ENCODE assay signal across 18 cellular contexts in genomic region chr4:37605843-37606565, GRCh38.
DNase-seq lines count a peak whose midpoint lies in the region; ATAC-seq and TF ChIP-seq lines count a peak whose summit lies in the region.
"Had no signal": no experiment of that assay in that cellular context is flagged by ENCODE, and none has a peak within 500 bp of the region (broad histone marks: within the 10 kb centered on the region; RNA-seq: fewer than 3 reads in every experiment).

No MANE protein-coding gene starts in this region.

- intact Hi-C loops in dendritic cell treated with granulocyte-macrophage colony-stimulating factor and Interleukin-4, amounts not matched to agents 40 ng/mL and 50 ng/mL, for 4 days (cut with micrococcal nuclease) = loop anchor here (10.0 kb wide), 1 partner anchor 79 kb away; the partner anchor contains the start of gene RELL1
- intact Hi-C loops in activated CD4-positive, alpha-beta T cell treated with anti-CD3 and anti-CD28 coated beads, Interleukin-2, amount 10 ng/mL, durations not matched to agents 24 days and 14 days (cut with micrococcal nuclease) = no loop called here

- no peak overlapping the region for H3K4me3 Mint-ChIP-seq in activated naive CD8-positive, alpha-beta T cell treated with anti-CD3 and anti-CD28 coated beads, Interleukin-2, amount 10 ng/mL, durations not matched to agents 7 days and 5 days
- no peak overlapping the region for H3K4me3 Mint-ChIP-seq in activated naive CD8-positive, alpha-beta T cell treated with anti-CD3 and anti-CD28 coated beads, Interleukin-2, amount 50 U/mL, for 24 hours
- H3K4me3 Mint-ChIP-seq in dendritic cell treated with granulocyte-macrophage colony-stimulating factor and Interleukin-4, amounts not matched to agents 40 ng/mL and 50 ng/mL, for 4 days = no peak overlapping the region
- no peak overlapping the region for H3K4me3 Mint-ChIP-seq in stimulated activated effector memory CD8-positive, alpha-beta T cell treated with anti-CD3 and anti-CD28 coated beads, Interleukin-12 subunit alpha, Interleukin-12 subunit beta, amount 100 ng/mL, for 72 hours
- H3K4me3 Mint-ChIP-seq in activated CD4-positive, alpha-beta T cell treated with anti-CD3 and anti-CD28 coated beads, Interleukin-2, amount 10 ng/mL, durations not matched to agents 24 days and 14 days = no peak overlapping the region
- H3K4me3 Mint-ChIP-seq: CD8-positive, alpha-beta T cell had no signal

- no peaks in the 10 kb centered on the region for H3K9me3 Mint-ChIP-seq in activated naive CD8-positive, alpha-beta T cell treated with anti-CD3 and anti-CD28 coated beads, Interleukin-2, amount 10 ng/mL, durations not matched to agents 7 days and 5 days
- H3K9me3 Mint-ChIP-seq in activated naive CD8-positive, alpha-beta T cell treated with anti-CD3 and anti-CD28 coated beads, Interleukin-2, amount 50 U/mL, for 24 hours = no peaks in the 10 kb centered on the region
- peaks cover 10% of the 10 kb centered on the region for H3K9me3 Mint-ChIP-seq in dendritic cell treated with granulocyte-macrophage colony-stimulating factor and Interleukin-4, amounts not matched to agents 40 ng/mL and 50 ng/mL, for 4 days
- no peaks in the 10 kb centered on the region for H3K9me3 Mint-ChIP-seq in stimulated activated effector memory CD8-positive, alpha-beta T cell treated with anti-CD3 and anti-CD28 coated beads, Interleukin-12 subunit alpha, Interleukin-12 subunit beta, amount 100 ng/mL, for 72 hours
- H3K9me3 Mint-ChIP-seq in activated CD4-positive, alpha-beta T cell treated with anti-CD3 and anti-CD28 coated beads, Interleukin-2, amount 10 ng/mL, durations not matched to agents 24 days and 14 days = no peaks in the 10 kb centered on the region

- DNase-seq in activated naive CD8-positive, alpha-beta T cell treated with anti-CD3 and anti-CD28 coated beads, Interleukin-2, amount 10 ng/mL, durations not matched to agents 7 days and 5 days = no peak
- DNase-seq in activated naive CD8-positive, alpha-beta T cell treated with anti-CD3 and anti-CD28 coated beads, Interleukin-2, amount 50 U/mL, for 24 hours = no peak
- DNase-seq in stimulated activated effector memory CD8-positive, alpha-beta T cell treated with anti-CD3 and anti-CD28 coated beads, Interleukin-12 subunit alpha, Interleukin-12 subunit beta, amount 100 ng/mL, for 72 hours (ENCODE audit: low spot score in 2 of 2) = no peak
- DNase-seq in activated CD4-positive, alpha-beta T cell treated with anti-CD3 and anti-CD28 coated beads for 48 hours = no peak
- DNase-seq in activated CD4-positive, alpha-beta T cell treated with anti-CD3 and anti-CD28 coated beads, Interleukin-2, amount 10 ng/mL, durations not matched to agents 24 days and 14 days = no peak
- no peak for DNase-seq in NCI-H1436 treated with DMSO at 0.1 percent for 48 hours (lab: John Stamatoyannopoulos, UW)
- DNase-seq: ACHN; CD8-positive, alpha-beta T cell; COR-L47; DMS153; DMS79 treated with DMSO at 0.1 percent for 48 hours; GDM1; GM23248 had no signal

- ATAC-seq in activated naive CD8-positive, alpha-beta T cell treated with anti-CD3 and anti-CD28 coated beads, Interleukin-2, amount 10 ng/mL, durations not matched to agents 7 days and 5 days (ENCODE audit: low read depth) = peak; percentile 32
- no peak for ATAC-seq in activated naive CD8-positive, alpha-beta T cell treated with anti-CD3 and anti-CD28 coated beads, Interleukin-2, amount 50 U/mL, for 24 hours
- ATAC-seq in stimulated activated effector memory CD8-positive, alpha-beta T cell treated with anti-CD3 and anti-CD28 coated beads, Interleukin-12 subunit alpha, Interleukin-12 subunit beta, amount 100 ng/mL, for 72 hours = no peak
- ATAC-seq: CD8-positive, alpha-beta T cell; HCT116 had no signal

- H3K27ac Mint-ChIP-seq in activated naive CD8-positive, alpha-beta T cell treated with anti-CD3 and anti-CD28 coated beads, Interleukin-2, amount 10 ng/mL, durations not matched to agents 7 days and 5 days = no peak overlapping the region
- H3K27ac Mint-ChIP-seq in activated naive CD8-positive, alpha-beta T cell treated with anti-CD3 and anti-CD28 coated beads, Interleukin-2, amount 50 U/mL, for 24 hours = no peak overlapping the region
- peak overlapping the region; percentile 22 for H3K27ac Mint-ChIP-seq in dendritic cell treated with granulocyte-macrophage colony-stimulating factor and Interleukin-4, amounts not matched to agents 40 ng/mL and 50 ng/mL, for 4 days
- peak overlapping the region; percentile 83 for H3K27ac Mint-ChIP-seq in stimulated activated effector memory CD8-positive, alpha-beta T cell treated with anti-CD3 and anti-CD28 coated beads, Interleukin-12 subunit alpha, Interleukin-12 subunit beta, amount 100 ng/mL, for 72 hours
- H3K27ac Mint-ChIP-seq in activated CD4-positive, alpha-beta T cell treated with anti-CD3 and anti-CD28 coated beads, Interleukin-2, amount 10 ng/mL, durations not matched to agents 24 days and 14 days = no peak overlapping the region
- H3K27ac Mint-ChIP-seq: CD8-positive, alpha-beta T cell had no signal

- no peak overlapping the region for H3K4me3 ChIP-seq in HEK293 (ENCODE audit: low read depth, low read length)
- H3K4me3 ChIP-seq: BLaER1 treated with 17β-estradiol and CSF1 and Interleukin-3, amounts not matched to agents 10 nM and 100 nM; GM23248 had no signal

- H3K36me3 ChIP-seq in HEK293 (ENCODE audit: control insufficient read depth in 2 of 2, insufficient read depth in 1 of 2, low read length in 2 of 2) = no peaks in the 10 kb centered on the region

- CTCF ChIA-PET in HEK293 (lab: Yijun Ruan, JAX) = no interaction called here

- no peak overlapping the region for H3K27ac ChIP-seq in HEK293 (ENCODE audit: extremely low read depth, low read depth, low read length)
- H3K27ac ChIP-seq: BLaER1 treated with 17β-estradiol and CSF1 and Interleukin-3, amounts not matched to agents 10 nM and 100 nM; GM23248 had no signal

- TF ChIP-seq CTCF in HEK293 (tag by site-specific recombination; IDR thresholded peaks at IDR 0.05) = no peak

- POLR2A ChIA-PET in activated naive CD8-positive, alpha-beta T cell treated with anti-CD3 and anti-CD28 coated beads, Interleukin-2, amount 10 ng/mL, durations not matched to agents 7 days and 5 days (lab: Charles Lee) = no interaction called here
- POLR2A ChIA-PET in HEK293 (lab: Yijun Ruan, JAX) = no interaction called here

- peaks cover 20% of the 10 kb centered on the region for H3K4me1 Mint-ChIP-seq in activated naive CD8-positive, alpha-beta T cell treated with anti-CD3 and anti-CD28 coated beads, Interleukin-2, amount 10 ng/mL, durations not matched to agents 7 days and 5 days
- peaks cover 5% of the 10 kb centered on the region for H3K4me1 Mint-ChIP-seq in activated naive CD8-positive, alpha-beta T cell treated with anti-CD3 and anti-CD28 coated beads, Interleukin-2, amount 50 U/mL, for 24 hours
- H3K4me1 Mint-ChIP-seq in dendritic cell treated with granulocyte-macrophage colony-stimulating factor and Interleukin-4, amounts not matched to agents 40 ng/mL and 50 ng/mL, for 4 days (ENCODE audit: low read depth) = peaks cover 51% of the 10 kb centered on the region
- peaks cover 34% of the 10 kb centered on the region for H3K4me1 Mint-ChIP-seq in stimulated activated effector memory CD8-positive, alpha-beta T cell treated with anti-CD3 and anti-CD28 coated beads, Interleukin-12 subunit alpha, Interleukin-12 subunit beta, amount 100 ng/mL, for 72 hours
- peaks cover 14% of the 10 kb centered on the region for H3K4me1 Mint-ChIP-seq in activated CD4-positive, alpha-beta T cell treated with anti-CD3 and anti-CD28 coated beads, Interleukin-2, amount 10 ng/mL, durations not matched to agents 24 days and 14 days

- H3K4me1 ChIP-seq in HEK293 (ENCODE audit: control insufficient read depth, insufficient read depth, low read length) = no peaks in the 10 kb centered on the region

- no peaks in the 10 kb centered on the region for H3K9me3 ChIP-seq in HEK293 (ENCODE audit: control insufficient read depth, insufficient read depth, low read depth, low read length)

- H3K36me3 Mint-ChIP-seq in activated naive CD8-positive, alpha-beta T cell treated with anti-CD3 and anti-CD28 coated beads, Interleukin-2, amount 10 ng/mL, durations not matched to agents 7 days and 5 days = peaks cover 25% of the 10 kb centered on the region
- H3K36me3 Mint-ChIP-seq in activated naive CD8-positive, alpha-beta T cell treated with anti-CD3 and anti-CD28 coated beads, Interleukin-2, amount 50 U/mL, for 24 hours (ENCODE audit: low read depth) = peaks cover 9% of the 10 kb centered on the region
- H3K36me3 Mint-ChIP-seq in dendritic cell treated with granulocyte-macrophage colony-stimulating factor and Interleukin-4, amounts not matched to agents 40 ng/mL and 50 ng/mL, for 4 days (ENCODE audit: low read depth) = peaks cover 35% of the 10 kb centered on the region
- peaks cover 19% of the 10 kb centered on the region for H3K36me3 Mint-ChIP-seq in stimulated activated effector memory CD8-positive, alpha-beta T cell treated with anti-CD3 and anti-CD28 coated beads, Interleukin-12 subunit alpha, Interleukin-12 subunit beta, amount 100 ng/mL, for 72 hours
- peaks cover 21% of the 10 kb centered on the region for H3K36me3 Mint-ChIP-seq in activated CD4-positive, alpha-beta T cell treated with anti-CD3 and anti-CD28 coated beads, Interleukin-2, amount 10 ng/mL, durations not matched to agents 24 days and 14 days (ENCODE audit: low read depth)
- H3K36me3 Mint-ChIP-seq: IgD-negative memory B cell had no signal

- H3K27me3 Mint-ChIP-seq in activated naive CD8-positive, alpha-beta T cell treated with anti-CD3 and anti-CD28 coated beads, Interleukin-2, amount 10 ng/mL, durations not matched to agents 7 days and 5 days = no peaks in the 10 kb centered on the region
- no peaks in the 10 kb centered on the region for H3K27me3 Mint-ChIP-seq in activated naive CD8-positive, alpha-beta T cell treated with anti-CD3 and anti-CD28 coated beads, Interleukin-2, amount 50 U/mL, for 24 hours
- H3K27me3 Mint-ChIP-seq in dendritic cell treated with granulocyte-macrophage colony-stimulating factor and Interleukin-4, amounts not matched to agents 40 ng/mL and 50 ng/mL, for 4 days = no peaks in the 10 kb centered on the region
- H3K27me3 Mint-ChIP-seq in activated CD4-positive, alpha-beta T cell treated with anti-CD3 and anti-CD28 coated beads, Interleukin-2, amount 10 ng/mL, durations not matched to agents 24 days and 14 days = no peaks in the 10 kb centered on the region
- H3K27me3 Mint-ChIP-seq: IgD-negative memory B cell had no signal

TF ChIP-seq in HEK293, 187 proteins besides CTCF, POLR2A, EP300 and RAD21 (continues in another document):
- TF ChIP-seq ZNF366 (tag by site-specific recombination; conservative IDR thresholded peaks at IDR 0.05) = peak; percentile 92
- peak; percentile 67 for TF ChIP-seq SCRT2 (tag by site-specific recombination; IDR thresholded peaks at IDR 0.05)

Comparison
In these comparisons a context has a peak if more than half of its experiments do, and no peak if none do; other contexts are left out.
1. H3K27ac Mint-ChIP-seq: peak in dendritic cell treated with granulocyte-macrophage colony-stimulating factor and Interleukin-4, amounts not matched to agents 40 ng/mL and 50 ng/mL, for 4 days (single experiment) and stimulated activated effector memory CD8-positive, alpha-beta T cell treated with anti-CD3 and anti-CD28 coated beads, Interleukin-12 subunit alpha, Interleukin-12 subunit beta, amount 100 ng/mL, for 72 hours (single experiment); none in activated naive CD8-positive, alpha-beta T cell treated with anti-CD3 and anti-CD28 coated beads, Interleukin-2, amount 10 ng/mL, durations not matched to agents 7 days and 5 days (single experiment), activated naive CD8-positive, alpha-beta T cell treated with anti-CD3 and anti-CD28 coated beads, Interleukin-2, amount 50 U/mL, for 24 hours (single experiment) and activated CD4-positive, alpha-beta T cell treated with anti-CD3 and anti-CD28 coated beads, Interleukin-2, amount 10 ng/mL, durations not matched to agents 24 days and 14 days (single experiment).